17 cellular contexts compared by ENCODE assay signal in the genomic region with DNA sequence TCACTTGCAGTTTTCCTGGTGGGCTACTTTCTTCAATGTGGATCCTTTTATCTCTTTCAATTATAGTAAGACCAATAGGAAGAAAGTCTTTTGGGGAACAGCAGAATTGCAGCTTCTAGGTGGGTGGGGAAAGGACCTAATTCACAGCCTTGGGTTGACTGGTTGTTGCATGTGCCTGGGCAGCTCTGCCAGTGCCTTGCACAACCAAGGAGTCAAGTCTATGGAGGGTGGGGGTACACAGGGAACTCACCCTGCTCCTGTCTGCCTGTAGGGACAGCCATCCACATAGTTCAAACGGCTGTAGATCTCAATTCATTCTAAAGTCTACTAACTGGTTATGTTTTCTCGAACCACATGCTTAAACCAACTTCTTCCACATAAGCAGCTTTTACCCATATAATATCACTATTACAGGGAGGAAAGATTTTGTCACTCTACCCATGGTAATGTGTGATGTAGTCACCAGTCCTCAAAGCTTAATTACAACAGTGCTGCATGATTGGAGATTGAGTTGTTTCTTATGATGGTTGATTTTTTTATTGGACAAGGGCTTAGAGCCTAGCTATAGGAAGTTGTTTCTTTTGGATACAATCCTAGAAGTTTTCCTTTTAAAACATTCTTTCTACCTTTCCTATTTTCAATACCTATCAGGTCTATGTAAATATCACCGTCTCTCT.
DNase-seq lines count a peak whose midpoint lies in the region; ATAC-seq and TF ChIP-seq lines count a peak whose summit lies in the region.
"Had no signal": no experiment of that assay in that cellular context is flagged by ENCODE, and none has a peak within 500 bp of the region (broad histone marks: within the 10 kb centered on the region; RNA-seq: fewer than 3 reads in every experiment).

No MANE protein-coding gene starts in this region.

- H3K9me3 Mint-ChIP-seq in neural progenitor cell (no peaks in the 10 kb centered on the region), H9 (peaks cover 2% of the 10 kb centered on the region in 2 experiments; a peak in 1 of 5 replicates)

- H4K20me1 ChIP-seq in PC-3 (ENCODE audit: low read length) (no peaks in the 10 kb centered on the region), neural progenitor cell (ENCODE audit: low read depth) (no peaks in the 10 kb centered on the region), H9 (ENCODE audit: control insufficient read depth, insufficient read depth, insufficient read length) (no peaks in the 10 kb centered on the region)

- no peak overlapping the region for H2BK15ac ChIP-seq in H9 (ENCODE audit: low read depth, low read length)

- no peaks in the 10 kb centered on the region for H3K79me1 ChIP-seq in H9 (ENCODE audit: insufficient read depth, low read depth, low read length, poor library complexity, severe bottlenecking)

- peak; percentile 2 for ATAC-seq in PC-3
- ATAC-seq: Right ventricle myocardium inferior had no signal

- CTCF ChIA-PET in PC-3 (lab: Charles Lee): interaction anchor here (0.6 to 1.8 kb wide), 4 partner anchors 118 to 290 kb away, joined by 3 to 15 read pairs (median 4); a partner anchor contains a TSS

- H4K8ac ChIP-seq in H9 (replicated peaks; ENCODE audit: insufficient read length, low read depth, low read length): no peak overlapping the region

- H3K27me3 ChIP-seq in ACC112 (ENCODE audit: insufficient read depth, low read length): no peaks in the 10 kb centered on the region
- H3K27me3 ChIP-seq in PC-3 (ENCODE audit: low read length): no peaks in the 10 kb centered on the region
- H3K27me3 ChIP-seq in neural progenitor cell: no peaks in the 10 kb centered on the region
- H3K27me3 ChIP-seq in H9 (ENCODE audit: insufficient read depth, low read length): no peaks in the 10 kb centered on the region

- TF ChIP-seq CTCF in PC-3 (conservative IDR thresholded peaks at IDR 0.05; ENCODE audit: low read depth, low read length): no peak
- no peak for TF ChIP-seq CTCF in epithelial cell of esophagus (IDR thresholded peaks at IDR 0.05; ENCODE audit: insufficient read depth, low read depth, low read length, missing control alignments)
- no peak for TF ChIP-seq CTCF in neural progenitor cell (IDR thresholded peaks at IDR 0.05)
- no peak for TF ChIP-seq CTCF in H9 (conservative IDR thresholded peaks at IDR 0.05)

- no peaks in the 10 kb centered on the region for H3K36me3 Mint-ChIP-seq in neural progenitor cell
- H3K36me3 Mint-ChIP-seq in H9 (ENCODE audit: insufficient read depth in 1 of 3, low read depth in 3 of 3): no peaks in the 10 kb centered on the region; a peak in 1 of 7 replicates
- H3K36me3 Mint-ChIP-seq: activated naive CD8-positive, alpha-beta T cell; immature natural killer cell had no signal

- no peaks in the 10 kb centered on the region for H3K23me2 ChIP-seq in H9 (ENCODE audit: insufficient read length, low read depth, low read length, poor library complexity, severe bottlenecking)

- BruUV-seq in PC-3 (replicated peaks; lab: Mats Ljungman, UMichigan): TSS peak; percentile 84

- no peak overlapping the region for H3K4me3 ChIP-seq in ACC112 (ENCODE audit: low read depth, low read length)
- H3K4me3 ChIP-seq in PC-3 (ENCODE audit: low read length): peak overlapping the region; percentile 8; the same call in 1 of the 2 replicates
- no peak overlapping the region for H3K4me3 ChIP-seq in epithelial cell of esophagus (ENCODE audit: low read length)
- no peak overlapping the region for H3K4me3 ChIP-seq in neural progenitor cell

- H2BK5ac ChIP-seq in H9 (ENCODE audit: insufficient read length, low read length): no peak overlapping the region

- H3K56ac ChIP-seq in H9 (ENCODE audit: insufficient read length, low read depth, low read length): no peak overlapping the region

- peak overlapping the region; percentile 63 for H3K4me2 ChIP-seq in PC-3 (ENCODE audit: low read length)
- H3K4me2 ChIP-seq in neural progenitor cell: no peak overlapping the region
- H3K4me2 ChIP-seq in H9 (ENCODE audit: insufficient read depth, insufficient read length, low read length): no peak overlapping the region

- no peak overlapping the region for H3K4ac ChIP-seq in H9 (ENCODE audit: low read depth, low read length)

- H3K9me3 ChIP-seq in PC-3 (ENCODE audit: low read length): no peaks in the 10 kb centered on the region
- no peaks in the 10 kb centered on the region for H3K9me3 ChIP-seq in neural progenitor cell (ENCODE audit: low read depth)
- H3K9me3 ChIP-seq in H9 (ENCODE audit: control insufficient read depth, low read depth, low read length): no peaks in the 10 kb centered on the region

- DNase-seq in PC-3 (no peak), epithelial cell of esophagus (ENCODE audit: low read depth) (peak; percentile 60), neural progenitor cell (ENCODE audit: low spot score) (no peak), NCI-H1105 (lab: John Stamatoyannopoulos, UW) (no peak), SKM-1 (lab: John Stamatoyannopoulos, UW; ENCODE audit: unreplicated experiment) (no peak), H9 (no peak)
- no peak for DNase-seq in activated CD8-positive, alpha-beta memory T cell treated with anti-CD3 and anti-CD28 coated beads, Interleukin-2, amount 50 U/mL, for 48 hours
- DNase-seq: activated CD4-positive, alpha-beta T cell treated with anti-CD3 and anti-CD28 coated beads for 4 hours; central memory CD4-positive, alpha-beta T cell; endodermal cell; immature natural killer cell; NCI-H526; posterior cingulate gyrus; stimulated activated CD4-positive, alpha-beta T cell treated with anti-CD3 and anti-CD28 coated beads, Interleukin-15, amount 100 ng/mL, for 24 hours had no signal

- H2AK5ac ChIP-seq in H9 (ENCODE audit: insufficient read length, low read length): no peak overlapping the region

- no peak overlapping the region for H2BK120ac ChIP-seq in H9 (ENCODE audit: low read depth, low read length, poor library complexity, severe bottlenecking)

- H3T11ph ChIP-seq in H9 (ENCODE audit: low read length): no peak overlapping the region

- peaks cover 4% of the 10 kb centered on the region; the same call in 1 of the 2 replicates for H3K36me3 ChIP-seq in ACC112 (ENCODE audit: insufficient read depth, low read length)
- peaks cover 2% of the 10 kb centered on the region; the same call in 1 of the 2 replicates for H3K36me3 ChIP-seq in PC-3 (ENCODE audit: low read depth, low read length)
- H3K36me3 ChIP-seq in neural progenitor cell: no peaks in the 10 kb centered on the region

- H3K4me3 Mint-ChIP-seq in neural progenitor cell (no peak overlapping the region), H9 (no peak overlapping the region)
- H3K4me3 Mint-ChIP-seq: activated naive CD8-positive, alpha-beta T cell; endodermal cell; immature natural killer cell had no signal

- no peak overlapping the region for H3K18ac ChIP-seq in H9 (ENCODE audit: insufficient read length, low read depth, low read length)

- H3K27me3 Mint-ChIP-seq in neural progenitor cell (ENCODE audit: insufficient read depth, low read depth) (no peaks in the 10 kb centered on the region), H9 (ENCODE audit: low read depth) (no peaks in the 10 kb centered on the region)
- H3K27me3 Mint-ChIP-seq: activated naive CD8-positive, alpha-beta T cell had no signal

- no peak overlapping the region for H2BK20ac ChIP-seq in H9 (ENCODE audit: low read depth, low read length, poor library complexity, severe bottlenecking)

- no peak overlapping the region for H3K14ac ChIP-seq in H9 (ENCODE audit: insufficient read depth, low read length)

- H2AFZ ChIP-seq in ACC112 (ENCODE audit: low read length, unreplicated experiment): peak overlapping the region; percentile 72
- H2AFZ ChIP-seq in PC-3 (ENCODE audit: low read length): no peak overlapping the region
- H2AFZ ChIP-seq in neural progenitor cell (replicated peaks): no peak overlapping the region
- no peak overlapping the region for H2AFZ ChIP-seq in H9 (ENCODE audit: low read length)

- no CpG with 5 or more reads among the region's 3 CpGs for WGBS in H9 (ENCODE audit: extremely low coverage, insufficient read length, low lambda C conversion rate)

- H3K4me1 ChIP-seq in ACC112 (ENCODE audit: control insufficient read depth, insufficient read depth, low read length, unreplicated experiment) (peaks cover 33% of the 10 kb centered on the region), PC-3 (ENCODE audit: insufficient read depth, low read length) (peaks cover 37% of the 10 kb centered on the region), neural progenitor cell (no peaks in the 10 kb centered on the region), H9 (ENCODE audit: insufficient read depth, low read length) (no peaks in the 10 kb centered on the region)

- intact Hi-C loops in PC-3 (cut with micrococcal nuclease): loop anchor here (1.0 to 5.0 kb wide), 8 partner anchors 13 to 251 kb away; no protein-coding TSS in a partner anchor

- peaks cover 28% of the 10 kb centered on the region for H3F3A ChIP-seq in PC-3 (ENCODE audit: low read length, unreplicated experiment)
- no peaks in the 10 kb centered on the region for H3F3A ChIP-seq in neural progenitor cell (ENCODE audit: low read depth)

- POLR2A ChIA-PET in PC-3 (lab: Charles Lee; ENCODE audit: unreplicated experiment): interaction anchor here (0.5 to 1.2 kb wide), 6 partner anchors 13 to 242 kb away, joined by 5 to 8 read pairs (median 6); no protein-coding TSS in a partner anchor

- H3K9ac ChIP-seq in PC-3 (ENCODE audit: low read length): peak overlapping the region; percentile 85
- no peak overlapping the region for H3K9ac ChIP-seq in neural progenitor cell
- no peak overlapping the region for H3K9ac ChIP-seq in H9 (ENCODE audit: extremely low read depth, insufficient read length, low read length)

- H3K4me1 Mint-ChIP-seq in neural progenitor cell (peaks cover 9% of the 10 kb centered on the region), H9 (no peaks in the 10 kb centered on the region)
- H3K4me1 Mint-ChIP-seq: immature natural killer cell had no signal

- peak overlapping the region; percentile 81 for H3K27ac Mint-ChIP-seq in neural progenitor cell
- H3K27ac Mint-ChIP-seq in H9: no peak overlapping the region
- H3K27ac Mint-ChIP-seq: activated naive CD8-positive, alpha-beta T cell; endodermal cell; immature natural killer cell had no signal

- no peaks in the 10 kb centered on the region for H3K9me2 ChIP-seq in PC-3 (replicated peaks; ENCODE audit: low read length)

- no peak overlapping the region for H3K23ac ChIP-seq in H9 (ENCODE audit: insufficient read length, low read depth, low read length)

- no peak overlapping the region for H4K91ac ChIP-seq in H9 (ENCODE audit: insufficient read length, low read depth, low read length)

- no peak overlapping the region for H2BK12ac ChIP-seq in H9 (ENCODE audit: insufficient read length, low read depth, low read length)

- peak overlapping the region; percentile 68 for H3K27ac ChIP-seq in ACC112 (ENCODE audit: low read depth, low read length)
- H3K27ac ChIP-seq in PC-3 (ENCODE audit: low read length): peak overlapping the region; percentile 96
- no peak overlapping the region for H3K27ac ChIP-seq in neural progenitor cell
- H3K27ac ChIP-seq in H9 (ENCODE audit: insufficient read length, low read depth, low read length): no peak overlapping the region

- H3K79me2 ChIP-seq in ACC112 (ENCODE audit: control insufficient read depth, insufficient read depth, low read length, unreplicated experiment) (no peaks in the 10 kb centered on the region), PC-3 (ENCODE audit: low read length) (no peaks in the 10 kb centered on the region), neural progenitor cell (ENCODE audit: low read depth) (no peaks in the 10 kb centered on the region), H9 (ENCODE audit: insufficient read depth, low read length) (no peaks in the 10 kb centered on the region)

- H4K5ac ChIP-seq in H9 (ENCODE audit: insufficient read length, low read depth, low read length): no peak overlapping the region

Comparison
In these comparisons a context has a peak if more than half of its experiments do, and no peak if none do; other contexts are left out.
1. H3K27ac ChIP-seq: peak in ACC112 (single experiment) and PC-3 (single experiment); none in neural progenitor cell (single experiment) and H9 (single experiment).